11 cellular contexts compared by ENCODE assay signal in the genomic region with DNA sequence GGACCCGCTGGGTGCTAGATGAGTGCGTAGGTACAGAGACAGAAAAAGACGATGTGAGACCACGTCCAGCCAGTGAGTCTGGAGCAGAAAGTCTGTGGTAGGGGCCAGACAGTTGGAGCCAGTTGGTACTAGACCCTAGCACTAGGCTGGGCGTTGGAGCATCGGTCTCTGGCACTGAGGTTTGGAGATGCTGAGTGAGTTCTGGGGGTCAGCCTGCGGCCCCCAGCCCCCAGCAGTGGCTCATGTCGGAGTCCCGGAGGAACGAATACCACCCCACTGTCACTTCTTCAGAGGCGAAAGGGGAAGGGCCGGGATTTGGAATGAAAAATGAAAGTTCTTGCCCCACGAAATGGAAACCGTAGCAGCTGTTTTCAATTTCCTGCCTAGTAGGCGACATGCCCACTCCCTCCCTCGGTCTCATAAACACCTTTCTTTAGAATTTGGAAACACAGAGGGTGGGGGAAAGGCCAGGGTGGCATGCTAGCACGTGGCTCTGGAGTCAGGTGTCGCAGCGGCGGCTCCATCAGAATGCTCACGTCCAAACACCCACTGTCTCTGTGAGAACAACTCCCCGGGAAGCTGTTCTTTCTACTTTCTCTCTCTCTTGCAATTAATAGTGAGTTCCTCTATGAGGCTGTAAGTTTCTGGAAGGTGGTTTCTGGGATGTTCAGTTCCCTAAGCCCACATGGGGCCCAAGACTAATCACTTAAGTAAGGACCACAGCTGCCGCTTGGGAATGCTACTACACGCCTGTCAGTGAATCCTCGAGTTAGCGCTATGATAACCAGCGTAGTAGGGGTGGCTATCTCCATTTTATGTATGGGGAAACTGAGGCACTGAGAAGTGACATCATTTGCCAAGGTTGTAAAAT.
A peak's percentile ranks its signal among the peaks of the same experiment; 100 is the strongest.
DNase-seq lines count a peak whose midpoint lies in the region; ATAC-seq, FAIRE-seq and TF ChIP-seq lines count a peak whose summit lies in the region.
"Had no signal": no experiment of that assay in that cellular context is flagged by ENCODE, and none has a peak within 500 bp of the region (broad histone marks: within the 10 kb centered on the region; RNA-seq: fewer than 3 reads in every experiment).

No MANE protein-coding gene starts in this region.

- H3K4me1 ChIP-seq in lower lobe of right lung: peaks cover 5% of the 10 kb centered on the region

- H3K9me3 ChIP-seq in T-helper 17 cell (ENCODE audit: control insufficient read depth, low read length, poor library complexity, severe bottlenecking) (no peaks in the 10 kb centered on the region), lower lobe of right lung (no peaks in the 10 kb centered on the region)

- no peaks in the 10 kb centered on the region for H3K36me3 ChIP-seq in lower lobe of right lung

- CTCF ChIA-PET in WTC11 (lab: Charles Lee): interaction anchor here (1.0 to 2.6 kb wide), 3 partner anchors 24 to 176 kb away, joined by 3 to 11 read pairs (median 9); no protein-coding TSS in a partner anchor

- H3K27ac ChIP-seq in lower lobe of right lung: no peak overlapping the region

- peak overlapping the region; percentile 43 for H3K4me3 Mint-ChIP-seq in T-helper 17 cell
- H3K4me3 Mint-ChIP-seq in WTC11: no peak overlapping the region
- no peak overlapping the region for H3K4me3 Mint-ChIP-seq in osteocyte (ENCODE audit: unreplicated experiment)

- no peak overlapping the region for H3K4me3 ChIP-seq in AG10803 (ENCODE audit: low read length)
- peak overlapping the region; percentile 40 for H3K4me3 ChIP-seq in lower lobe of right lung

- H3K9me3 Mint-ChIP-seq in WTC11 (no peaks in the 10 kb centered on the region), osteocyte (ENCODE audit: unreplicated experiment) (no peaks in the 10 kb centered on the region)
- H3K9me3 Mint-ChIP-seq: CD4-positive, CD25-positive, alpha-beta regulatory T cell; naive thymus-derived CD8-positive, alpha-beta T cell had no signal

- POLR2A ChIA-PET in WTC11 (lab: Charles Lee): no interaction called here

- peaks cover 38% of the 10 kb centered on the region for H3K27me3 Mint-ChIP-seq in T-helper 17 cell
- H3K27me3 Mint-ChIP-seq in WTC11 (ENCODE audit: low read depth): no peaks in the 10 kb centered on the region
- peaks cover 15% of the 10 kb centered on the region for H3K27me3 Mint-ChIP-seq in osteocyte (ENCODE audit: unreplicated experiment)

- ATAC-seq in T-helper 17 cell (peak; percentile 32), lower lobe of right lung (no peak), WTC11 (no peak)
- ATAC-seq: naive thymus-derived CD8-positive, alpha-beta T cell had no signal

- intact Hi-C loops in lower lobe of right lung (cut with DNase I): no loop called here

- DNase-seq in AG10803 (ENCODE audit: low read depth): peak; percentile 8
- DNase-seq in GM18507 (ENCODE audit: extremely low spot score, insufficient read length, low read depth): no peak
- no peak for DNase-seq in T-helper 17 cell
- no peak for DNase-seq in lower lobe of right lung
- no peak for DNase-seq in WTC11 (ENCODE audit: low spot score)
- no peak for DNase-seq in osteocyte (ENCODE audit: extremely low spot score, unreplicated experiment)
- DNase-seq in HPDE6-E6E7 (ENCODE audit: extremely low spot score): no peak
- DNase-seq in NCI-H446 treated with DMSO at 0.1 percent for 48 hours (lab: John Stamatoyannopoulos, UW): no peak
- DNase-seq: CD4-positive, CD25-positive, alpha-beta regulatory T cell; effector CD8-positive, alpha-beta T cell; naive thymus-derived CD8-positive, alpha-beta T cell had no signal

- peaks cover 9% of the 10 kb centered on the region for H3K27me3 ChIP-seq in lower lobe of right lung (ENCODE audit: low read depth)

- no peak for TF ChIP-seq CTCF in AG10803 (conservative IDR thresholded peaks at IDR 0.05; ENCODE audit: low read length)
- no peak for TF ChIP-seq CTCF in lower lobe of right lung (IDR thresholded peaks at IDR 0.05)
- no peak for TF ChIP-seq CTCF in WTC11 (IDR thresholded peaks at IDR 0.05)
- no peak for TF ChIP-seq CTCF in osteocyte (IDR thresholded peaks at IDR 0.05)

- H3K36me3 Mint-ChIP-seq in T-helper 17 cell (ENCODE audit: low read depth) (peaks cover 3% of the 10 kb centered on the region), WTC11 (no peaks in the 10 kb centered on the region), osteocyte (ENCODE audit: unreplicated experiment) (no peaks in the 10 kb centered on the region)
- H3K36me3 Mint-ChIP-seq: CD4-positive, CD25-positive, alpha-beta regulatory T cell; naive thymus-derived CD8-positive, alpha-beta T cell had no signal

- H3K27ac Mint-ChIP-seq in T-helper 17 cell (peak overlapping the region; percentile 14), WTC11 (no peak overlapping the region), osteocyte (ENCODE audit: unreplicated experiment) (no peak overlapping the region)

- peak; percentile 96 for FAIRE-seq in GM18507 (lab: Jason Lieb, UNC)

- H3K4me1 Mint-ChIP-seq in T-helper 17 cell: peaks cover 25% of the 10 kb centered on the region
- H3K4me1 Mint-ChIP-seq in WTC11: no peaks in the 10 kb centered on the region
- H3K4me1 Mint-ChIP-seq in osteocyte (ENCODE audit: unreplicated experiment): no peaks in the 10 kb centered on the region

TF ChIP-seq in WTC11, 78 proteins besides CTCF, POLR2A, EP300 and RAD21:
- no peak for TF ChIP-seq NFE2L1 (CRISPR knock-in tag; IDR thresholded peaks at IDR 0.05)
- TF ChIP-seq ELF4 (CRISPR knock-in tag; IDR thresholded peaks at IDR 0.05; ENCODE audit: low read depth): no peak
- TF ChIP-seq, protein P1, sequence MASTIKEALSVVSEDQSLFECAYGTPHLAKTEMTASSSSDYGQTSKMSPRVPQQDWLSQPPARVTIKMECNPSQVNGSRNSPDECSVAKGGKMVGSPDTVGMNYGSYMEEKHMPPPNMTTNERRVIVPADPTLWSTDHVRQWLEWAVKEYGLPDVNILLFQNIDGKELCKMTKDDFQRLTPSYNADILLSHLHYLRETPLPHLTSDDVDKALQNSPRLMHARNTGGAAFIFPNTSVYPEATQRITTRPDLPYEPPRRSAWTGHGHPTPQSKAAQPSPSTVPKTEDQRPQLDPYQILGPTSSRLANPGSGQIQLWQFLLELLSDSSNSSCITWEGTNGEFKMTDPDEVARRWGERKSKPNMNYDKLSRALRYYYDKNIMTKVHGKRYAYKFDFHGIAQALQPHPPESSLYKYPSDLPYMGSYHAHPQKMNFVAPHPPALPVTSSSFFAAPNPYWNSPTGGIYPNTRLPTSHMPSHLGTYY (CRISPR knock-in tag; IDR thresholded peaks at IDR 0.05): no peak
- no peak for TF ChIP-seq JAZF1 (CRISPR knock-in tag; IDR thresholded peaks at IDR 0.05)
- no peak for TF ChIP-seq MAX (CRISPR knock-in tag; IDR thresholded peaks at IDR 0.05)
- TF ChIP-seq, protein P2, sequence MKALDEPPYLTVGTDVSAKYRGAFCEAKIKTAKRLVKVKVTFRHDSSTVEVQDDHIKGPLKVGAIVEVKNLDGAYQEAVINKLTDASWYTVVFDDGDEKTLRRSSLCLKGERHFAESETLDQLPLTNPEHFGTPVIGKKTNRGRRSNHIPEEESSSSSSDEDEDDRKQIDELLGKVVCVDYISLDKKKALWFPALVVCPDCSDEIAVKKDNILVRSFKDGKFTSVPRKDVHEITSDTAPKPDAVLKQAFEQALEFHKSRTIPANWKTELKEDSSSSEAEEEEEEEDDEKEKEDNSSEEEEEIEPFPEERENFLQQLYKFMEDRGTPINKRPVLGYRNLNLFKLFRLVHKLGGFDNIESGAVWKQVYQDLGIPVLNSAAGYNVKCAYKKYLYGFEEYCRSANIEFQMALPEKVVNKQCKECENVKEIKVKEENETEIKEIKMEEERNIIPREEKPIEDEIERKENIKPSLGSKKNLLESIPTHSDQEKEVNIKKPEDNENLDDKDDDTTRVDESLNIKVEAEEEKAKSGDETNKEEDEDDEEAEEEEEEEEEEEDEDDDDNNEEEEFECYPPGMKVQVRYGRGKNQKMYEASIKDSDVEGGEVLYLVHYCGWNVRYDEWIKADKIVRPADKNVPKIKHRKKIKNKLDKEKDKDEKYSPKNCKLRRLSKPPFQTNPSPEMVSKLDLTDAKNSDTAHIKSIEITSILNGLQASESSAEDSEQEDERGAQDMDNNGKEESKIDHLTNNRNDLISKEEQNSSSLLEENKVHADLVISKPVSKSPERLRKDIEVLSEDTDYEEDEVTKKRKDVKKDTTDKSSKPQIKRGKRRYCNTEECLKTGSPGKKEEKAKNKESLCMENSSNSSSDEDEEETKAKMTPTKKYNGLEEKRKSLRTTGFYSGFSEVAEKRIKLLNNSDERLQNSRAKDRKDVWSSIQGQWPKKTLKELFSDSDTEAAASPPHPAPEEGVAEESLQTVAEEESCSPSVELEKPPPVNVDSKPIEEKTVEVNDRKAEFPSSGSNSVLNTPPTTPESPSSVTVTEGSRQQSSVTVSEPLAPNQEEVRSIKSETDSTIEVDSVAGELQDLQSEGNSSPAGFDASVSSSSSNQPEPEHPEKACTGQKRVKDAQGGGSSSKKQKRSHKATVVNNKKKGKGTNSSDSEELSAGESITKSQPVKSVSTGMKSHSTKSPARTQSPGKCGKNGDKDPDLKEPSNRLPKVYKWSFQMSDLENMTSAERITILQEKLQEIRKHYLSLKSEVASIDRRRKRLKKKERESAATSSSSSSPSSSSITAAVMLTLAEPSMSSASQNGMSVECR (CRISPR knock-in tag; IDR thresholded peaks at IDR 0.05; ENCODE audit: borderline replicate concordance): no peak
- no peak for TF ChIP-seq SMAD4 (CRISPR knock-in tag; IDR thresholded peaks at IDR 0.05)
- TF ChIP-seq ZNF121 (CRISPR knock-in tag; IDR thresholded peaks at IDR 0.05): no peak
- TF ChIP-seq SOX15 (CRISPR knock-in tag; IDR thresholded peaks at IDR 0.05): no peak
- TF ChIP-seq, protein P3, sequence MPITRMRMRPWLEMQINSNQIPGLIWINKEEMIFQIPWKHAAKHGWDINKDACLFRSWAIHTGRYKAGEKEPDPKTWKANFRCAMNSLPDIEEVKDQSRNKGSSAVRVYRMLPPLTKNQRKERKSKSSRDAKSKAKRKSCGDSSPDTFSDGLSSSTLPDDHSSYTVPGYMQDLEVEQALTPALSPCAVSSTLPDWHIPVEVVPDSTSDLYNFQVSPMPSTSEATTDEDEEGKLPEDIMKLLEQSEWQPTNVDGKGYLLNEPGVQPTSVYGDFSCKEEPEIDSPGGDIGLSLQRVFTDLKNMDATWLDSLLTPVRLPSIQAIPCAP (CRISPR knock-in tag; IDR thresholded peaks at IDR 0.05): no peak
- no peak for TF ChIP-seq ZNF671 (CRISPR knock-in tag; IDR thresholded peaks at IDR 0.05)
- TF ChIP-seq ZBTB21 (CRISPR knock-in tag; IDR thresholded peaks at IDR 0.05; ENCODE audit: borderline replicate concordance): no peak
